1 cellular context compared by ENCODE assay signal in genomic region chr5:134026521-134027202, GRCh38.
TF ChIP-seq lines count a peak whose summit lies in the region.

No MANE protein-coding gene starts in this region.

TF ChIP-seq in HepG2, 621 proteins besides CTCF, POLR2A, EP300 and RAD21 (continued from another document and continues in another):
- TF ChIP-seq, protein P1, sequence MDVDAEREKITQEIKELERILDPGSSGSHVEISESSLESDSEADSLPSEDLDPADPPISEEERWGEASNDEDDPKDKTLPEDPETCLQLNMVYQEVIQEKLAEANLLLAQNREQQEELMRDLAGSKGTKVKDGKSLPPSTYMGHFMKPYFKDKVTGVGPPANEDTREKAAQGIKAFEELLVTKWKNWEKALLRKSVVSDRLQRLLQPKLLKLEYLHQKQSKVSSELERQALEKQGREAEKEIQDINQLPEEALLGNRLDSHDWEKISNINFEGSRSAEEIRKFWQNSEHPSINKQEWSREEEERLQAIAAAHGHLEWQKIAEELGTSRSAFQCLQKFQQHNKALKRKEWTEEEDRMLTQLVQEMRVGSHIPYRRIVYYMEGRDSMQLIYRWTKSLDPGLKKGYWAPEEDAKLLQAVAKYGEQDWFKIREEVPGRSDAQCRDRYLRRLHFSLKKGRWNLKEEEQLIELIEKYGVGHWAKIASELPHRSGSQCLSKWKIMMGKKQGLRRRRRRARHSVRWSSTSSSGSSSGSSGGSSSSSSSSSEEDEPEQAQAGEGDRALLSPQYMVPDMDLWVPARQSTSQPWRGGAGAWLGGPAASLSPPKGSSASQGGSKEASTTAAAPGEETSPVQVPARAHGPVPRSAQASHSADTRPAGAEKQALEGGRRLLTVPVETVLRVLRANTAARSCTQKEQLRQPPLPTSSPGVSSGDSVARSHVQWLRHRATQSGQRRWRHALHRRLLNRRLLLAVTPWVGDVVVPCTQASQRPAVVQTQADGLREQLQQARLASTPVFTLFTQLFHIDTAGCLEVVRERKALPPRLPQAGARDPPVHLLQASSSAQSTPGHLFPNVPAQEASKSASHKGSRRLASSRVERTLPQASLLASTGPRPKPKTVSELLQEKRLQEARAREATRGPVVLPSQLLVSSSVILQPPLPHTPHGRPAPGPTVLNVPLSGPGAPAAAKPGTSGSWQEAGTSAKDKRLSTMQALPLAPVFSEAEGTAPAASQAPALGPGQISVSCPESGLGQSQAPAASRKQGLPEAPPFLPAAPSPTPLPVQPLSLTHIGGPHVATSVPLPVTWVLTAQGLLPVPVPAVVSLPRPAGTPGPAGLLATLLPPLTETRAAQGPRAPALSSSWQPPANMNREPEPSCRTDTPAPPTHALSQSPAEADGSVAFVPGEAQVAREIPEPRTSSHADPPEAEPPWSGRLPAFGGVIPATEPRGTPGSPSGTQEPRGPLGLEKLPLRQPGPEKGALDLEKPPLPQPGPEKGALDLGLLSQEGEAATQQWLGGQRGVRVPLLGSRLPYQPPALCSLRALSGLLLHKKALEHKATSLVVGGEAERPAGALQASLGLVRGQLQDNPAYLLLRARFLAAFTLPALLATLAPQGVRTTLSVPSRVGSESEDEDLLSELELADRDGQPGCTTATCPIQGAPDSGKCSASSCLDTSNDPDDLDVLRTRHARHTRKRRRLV (CRISPR knock-in tag; IDR thresholded peaks at IDR 0.05), result no peak
- TF ChIP-seq DMAP1 (CRISPR knock-in tag; IDR thresholded peaks at IDR 0.05) (no peak), YY1 (IDR thresholded peaks at IDR 0.05; ENCODE audit: insufficient read depth, insufficient replicate concordance, low read depth, low read length) (no peak), ZNF501 (CRISPR knock-in tag; IDR thresholded peaks at IDR 0.05) (no peak), LCORL (IDR thresholded peaks at IDR 0.05) (no peak), LCORL (CRISPR knock-in tag; IDR thresholded peaks at IDR 0.05) (0 out of 2 replicates have a peak, but pooled peaks have one; percentile 21), HHEX (CRISPR knock-in tag; IDR thresholded peaks at IDR 0.05) (no peak), MXD4 (CRISPR knock-in tag; IDR thresholded peaks at IDR 0.05) (no peak), ZNF788 (CRISPR knock-in tag; IDR thresholded peaks at IDR 0.05; ENCODE audit: borderline replicate concordance) (no peak), ZNF20 (CRISPR knock-in tag; IDR thresholded peaks at IDR 0.05) (no peak), TCF12 (IDR thresholded peaks at IDR 0.05) (no peak), TCF12 (CRISPR knock-in tag; IDR thresholded peaks at IDR 0.05) (no peak), ZNF230 (CRISPR knock-in tag; IDR thresholded peaks at IDR 0.05) (no peak), ATF7 (IDR thresholded peaks at IDR 0.05) (no peak), ATF7 (CRISPR knock-in tag; IDR thresholded peaks at IDR 0.05) (no peak), HNF1B (CRISPR knock-in tag; IDR thresholded peaks at IDR 0.05) (no peak), HNRNPK (IDR thresholded peaks at IDR 0.05; ENCODE audit: low read depth, low read length, poor library complexity, severe bottlenecking) (no peak), ARHGAP35 (CRISPR knock-in tag; IDR thresholded peaks at IDR 0.05; ENCODE audit: borderline replicate concordance) (no peak), ZBTB3 (CRISPR knock-in tag; IDR thresholded peaks at IDR 0.05; ENCODE audit: borderline replicate concordance, low read depth) (no peak), ZNF775 (CRISPR knock-in tag; IDR thresholded peaks at IDR 0.05; ENCODE audit: borderline replicate concordance) (no peak), CHD4 (IDR thresholded peaks at IDR 0.05; ENCODE audit: borderline replicate concordance, low read length) (no peak), ZNF672 (CRISPR knock-in tag; IDR thresholded peaks at IDR 0.05) (no peak), SP1 (IDR thresholded peaks at IDR 0.05) (no peak), SP1 (CRISPR knock-in tag; IDR thresholded peaks at IDR 0.05) (no peak), ZSCAN29 (CRISPR knock-in tag; conservative IDR thresholded peaks at IDR 0.05) (no peak), KLF12 (CRISPR knock-in tag; IDR thresholded peaks at IDR 0.05; ENCODE audit: borderline replicate concordance) (no peak), HES4 (CRISPR knock-in tag; IDR thresholded peaks at IDR 0.05; ENCODE audit: borderline replicate concordance) (no peak), HOXA3 (CRISPR knock-in tag; IDR thresholded peaks at IDR 0.05) (peak; percentile 42; the same call in 1 of the 2 replicates), CC2D1A (CRISPR knock-in tag; IDR thresholded peaks at IDR 0.05) (no peak), ZNF256 (CRISPR knock-in tag; conservative IDR thresholded peaks at IDR 0.05) (no peak), CEBPB (IDR thresholded peaks at IDR 0.05; ENCODE audit: borderline replicate concordance, low read depth, low read length) (no peak), KDM1A (CRISPR knock-in tag; IDR thresholded peaks at IDR 0.05) (no peak), ZNF121 (CRISPR knock-in tag; IDR thresholded peaks at IDR 0.05) (no peak), YEATS4 (CRISPR knock-in tag; IDR thresholded peaks at IDR 0.05; ENCODE audit: borderline replicate concordance) (no peak), BHLHE40 (IDR thresholded peaks at IDR 0.05; ENCODE audit: low read length) (no peak), GMEB1 (CRISPR knock-in tag; IDR thresholded peaks at IDR 0.05; ENCODE audit: borderline replicate concordance) (peak; percentile 22; the same call in 1 of the 2 replicates), ZNF333 (CRISPR knock-in tag; IDR thresholded peaks at IDR 0.05; ENCODE audit: borderline replicate concordance) (no peak), KDM2A (CRISPR knock-in tag; IDR thresholded peaks at IDR 0.05; ENCODE audit: borderline replicate concordance, low read depth) (peak; percentile 32; the same call in 1 of the 2 replicates)
- TF ChIP-seq, protein P2, sequence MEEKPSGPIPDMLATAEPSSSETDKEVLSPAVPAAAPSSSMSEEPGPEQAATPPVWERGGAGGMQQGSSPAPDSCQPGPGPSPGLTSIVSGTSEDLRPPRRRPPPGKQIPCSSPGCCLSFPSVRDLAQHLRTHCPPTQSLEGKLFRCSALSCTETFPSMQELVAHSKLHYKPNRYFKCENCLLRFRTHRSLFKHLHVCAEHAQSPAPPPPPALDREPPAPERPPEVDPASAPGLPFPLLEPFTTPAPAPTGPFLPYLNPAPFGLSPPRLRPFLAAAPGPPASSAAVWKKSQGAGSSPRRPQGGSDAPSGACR (CRISPR knock-in tag; IDR thresholded peaks at IDR 0.05), result no peak
- TF ChIP-seq, protein P3, sequence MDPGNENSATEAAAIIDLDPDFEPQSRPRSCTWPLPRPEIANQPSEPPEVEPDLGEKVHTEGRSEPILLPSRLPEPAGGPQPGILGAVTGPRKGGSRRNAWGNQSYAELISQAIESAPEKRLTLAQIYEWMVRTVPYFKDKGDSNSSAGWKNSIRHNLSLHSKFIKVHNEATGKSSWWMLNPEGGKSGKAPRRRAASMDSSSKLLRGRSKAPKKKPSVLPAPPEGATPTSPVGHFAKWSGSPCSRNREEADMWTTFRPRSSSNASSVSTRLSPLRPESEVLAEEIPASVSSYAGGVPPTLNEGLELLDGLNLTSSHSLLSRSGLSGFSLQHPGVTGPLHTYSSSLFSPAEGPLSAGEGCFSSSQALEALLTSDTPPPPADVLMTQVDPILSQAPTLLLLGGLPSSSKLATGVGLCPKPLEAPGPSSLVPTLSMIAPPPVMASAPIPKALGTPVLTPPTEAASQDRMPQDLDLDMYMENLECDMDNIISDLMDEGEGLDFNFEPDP (CRISPR knock-in tag; conservative IDR thresholded peaks at IDR 0.05), result no peak
- TF ChIP-seq, protein P4, sequence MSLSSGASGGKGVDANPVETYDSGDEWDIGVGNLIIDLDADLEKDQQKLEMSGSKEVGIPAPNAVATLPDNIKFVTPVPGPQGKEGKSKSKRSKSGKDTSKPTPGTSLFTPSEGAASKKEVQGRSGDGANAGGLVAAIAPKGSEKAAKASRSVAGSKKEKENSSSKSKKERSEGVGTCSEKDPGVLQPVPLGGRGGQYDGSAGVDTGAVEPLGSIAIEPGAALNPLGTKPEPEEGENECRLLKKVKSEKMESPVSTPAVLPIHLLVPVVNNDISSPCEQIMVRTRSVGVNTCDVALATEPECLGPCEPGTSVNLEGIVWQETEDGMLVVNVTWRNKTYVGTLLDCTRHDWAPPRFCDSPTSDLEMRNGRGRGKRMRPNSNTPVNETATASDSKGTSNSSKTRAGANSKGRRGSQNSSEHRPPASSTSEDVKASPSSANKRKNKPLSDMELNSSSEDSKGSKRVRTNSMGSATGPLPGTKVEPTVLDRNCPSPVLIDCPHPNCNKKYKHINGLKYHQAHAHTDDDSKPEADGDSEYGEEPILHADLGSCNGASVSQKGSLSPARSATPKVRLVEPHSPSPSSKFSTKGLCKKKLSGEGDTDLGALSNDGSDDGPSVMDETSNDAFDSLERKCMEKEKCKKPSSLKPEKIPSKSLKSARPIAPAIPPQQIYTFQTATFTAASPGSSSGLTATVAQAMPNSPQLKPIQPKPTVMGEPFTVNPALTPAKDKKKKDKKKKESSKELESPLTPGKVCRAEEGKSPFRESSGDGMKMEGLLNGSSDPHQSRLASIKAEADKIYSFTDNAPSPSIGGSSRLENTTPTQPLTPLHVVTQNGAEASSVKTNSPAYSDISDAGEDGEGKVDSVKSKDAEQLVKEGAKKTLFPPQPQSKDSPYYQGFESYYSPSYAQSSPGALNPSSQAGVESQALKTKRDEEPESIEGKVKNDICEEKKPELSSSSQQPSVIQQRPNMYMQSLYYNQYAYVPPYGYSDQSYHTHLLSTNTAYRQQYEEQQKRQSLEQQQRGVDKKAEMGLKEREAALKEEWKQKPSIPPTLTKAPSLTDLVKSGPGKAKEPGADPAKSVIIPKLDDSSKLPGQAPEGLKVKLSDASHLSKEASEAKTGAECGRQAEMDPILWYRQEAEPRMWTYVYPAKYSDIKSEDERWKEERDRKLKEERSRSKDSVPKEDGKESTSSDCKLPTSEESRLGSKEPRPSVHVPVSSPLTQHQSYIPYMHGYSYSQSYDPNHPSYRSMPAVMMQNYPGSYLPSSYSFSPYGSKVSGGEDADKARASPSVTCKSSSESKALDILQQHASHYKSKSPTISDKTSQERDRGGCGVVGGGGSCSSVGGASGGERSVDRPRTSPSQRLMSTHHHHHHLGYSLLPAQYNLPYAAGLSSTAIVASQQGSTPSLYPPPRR (CRISPR knock-in tag; IDR thresholded peaks at IDR 0.05; ENCODE audit: borderline replicate concordance), result no peak
- TF ChIP-seq, protein P5, sequence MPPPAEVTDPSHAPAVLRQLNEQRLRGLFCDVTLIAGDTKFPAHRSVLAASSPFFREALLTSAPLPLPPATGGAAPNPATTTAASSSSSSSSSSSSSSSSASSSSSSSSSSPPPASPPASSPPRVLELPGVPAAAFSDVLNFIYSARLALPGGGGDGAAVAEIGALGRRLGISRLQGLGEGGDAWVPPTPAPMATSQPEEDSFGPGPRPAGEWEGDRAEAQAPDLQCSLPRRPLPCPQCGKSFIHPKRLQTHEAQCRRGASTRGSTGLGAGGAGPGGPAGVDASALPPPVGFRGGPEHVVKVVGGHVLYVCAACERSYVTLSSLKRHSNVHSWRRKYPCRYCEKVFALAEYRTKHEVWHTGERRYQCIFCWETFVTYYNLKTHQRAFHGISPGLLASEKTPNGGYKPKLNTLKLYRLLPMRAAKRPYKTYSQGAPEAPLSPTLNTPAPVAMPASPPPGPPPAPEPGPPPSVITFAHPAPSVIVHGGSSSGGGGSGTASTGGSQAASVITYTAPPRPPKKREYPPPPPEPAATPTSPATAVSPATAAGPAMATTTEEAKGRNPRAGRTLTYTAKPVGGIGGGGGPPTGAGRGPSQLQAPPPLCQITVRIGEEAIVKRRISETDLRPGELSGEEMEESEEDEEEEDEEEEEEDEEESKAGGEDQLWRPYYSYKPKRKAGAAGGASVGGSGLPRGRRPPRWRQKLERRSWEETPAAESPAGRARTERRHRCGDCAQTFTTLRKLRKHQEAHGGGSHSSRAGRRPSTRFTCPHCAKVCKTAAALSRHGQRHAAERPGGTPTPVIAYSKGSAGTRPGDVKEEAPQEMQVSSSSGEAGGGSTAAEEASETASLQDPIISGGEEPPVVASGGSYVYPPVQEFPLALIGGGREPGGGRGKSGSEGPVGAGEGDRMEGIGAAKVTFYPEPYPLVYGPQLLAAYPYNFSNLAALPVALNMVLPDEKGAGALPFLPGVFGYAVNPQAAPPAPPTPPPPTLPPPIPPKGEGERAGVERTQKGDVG (CRISPR knock-in tag; IDR thresholded peaks at IDR 0.05; ENCODE audit: borderline replicate concordance), result no peak
- TF ChIP-seq, protein P6, sequence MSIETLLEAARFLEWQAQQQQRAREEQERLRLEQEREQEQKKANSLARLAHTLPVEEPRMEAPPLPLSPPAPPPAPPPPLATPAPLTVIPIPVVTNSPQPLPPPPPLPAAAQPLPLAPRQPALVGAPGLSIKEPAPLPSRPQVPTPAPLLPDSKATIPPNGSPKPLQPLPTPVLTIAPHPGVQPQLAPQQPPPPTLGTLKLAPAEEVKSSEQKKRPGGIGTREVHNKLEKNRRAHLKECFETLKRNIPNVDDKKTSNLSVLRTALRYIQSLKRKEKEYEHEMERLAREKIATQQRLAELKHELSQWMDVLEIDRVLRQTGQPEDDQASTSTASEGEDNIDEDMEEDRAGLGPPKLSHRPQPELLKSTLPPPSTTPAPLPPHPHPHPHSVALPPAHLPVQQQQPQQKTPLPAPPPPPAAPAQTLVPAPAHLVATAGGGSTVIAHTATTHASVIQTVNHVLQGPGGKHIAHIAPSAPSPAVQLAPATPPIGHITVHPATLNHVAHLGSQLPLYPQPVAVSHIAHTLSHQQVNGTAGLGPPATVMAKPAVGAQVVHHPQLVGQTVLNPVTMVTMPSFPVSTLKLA (IDR thresholded peaks at IDR 0.05), result no peak
